ENCODE assay signal across 20 cellular contexts in genomic region chr6:40963019-40963418, GRCh38.
DNase-seq lines count a peak whose midpoint lies in the region; ATAC-seq and TF ChIP-seq lines count a peak whose summit lies in the region.
"Had no signal": no experiment of that assay in that cellular context is flagged by ENCODE, and none has a peak within 500 bp of the region (broad histone marks: within the 10 kb centered on the region; RNA-seq: fewer than 3 reads in every experiment).

No MANE protein-coding gene starts in this region.

- H3K4me2 ChIP-seq in neural progenitor cell: no peak overlapping the region
- H3K4me2 ChIP-seq: PC-9 had no signal

- H4K20me1 ChIP-seq in neural progenitor cell (ENCODE audit: low read depth): no peaks in the 10 kb centered on the region
- H4K20me1 ChIP-seq: BLaER1 had no signal

- CTCF ChIA-PET in HEK293 (lab: Yijun Ruan, JAX): no interaction called here

- H3K9ac ChIP-seq in neural progenitor cell: no peak overlapping the region
- H3K9ac ChIP-seq: BLaER1 had no signal

- H3K27me3 Mint-ChIP-seq in T-helper 2 cell treated with Interferon-gamma antibody and Interleukin-4, amounts not matched to agents 5 μg/mL and 100 μg/mL, for 36 hours (ENCODE audit: low read depth): peaks cover 3% of the 10 kb centered on the region
- no peaks in the 10 kb centered on the region for H3K27me3 Mint-ChIP-seq in activated T-helper 17 cell treated with anti-CD3 and anti-CD28 coated beads, Interleukin-2, amount 50 U/mL, for 72 hours
- no peaks in the 10 kb centered on the region for H3K27me3 Mint-ChIP-seq in neural progenitor cell (ENCODE audit: insufficient read depth, low read depth)
- H3K27me3 Mint-ChIP-seq: IgD-negative memory B cell had no signal

- H3K27ac Mint-ChIP-seq in T-helper 2 cell treated with Interferon-gamma antibody and Interleukin-4, amounts not matched to agents 5 μg/mL and 100 μg/mL, for 36 hours: peak overlapping the region; percentile 11
- H3K27ac Mint-ChIP-seq in activated T-helper 17 cell treated with anti-CD3 and anti-CD28 coated beads, Interleukin-2, amount 50 U/mL, for 72 hours: peak overlapping the region; percentile 87
- peak overlapping the region; percentile 18 for H3K27ac Mint-ChIP-seq in neural progenitor cell
- H3K27ac Mint-ChIP-seq: CD8-positive, alpha-beta T cell; IgD-negative memory B cell had no signal

- no peaks in the 10 kb centered on the region for H3K36me3 Mint-ChIP-seq in T-helper 2 cell treated with Interferon-gamma antibody and Interleukin-4, amounts not matched to agents 5 μg/mL and 100 μg/mL, for 36 hours (ENCODE audit: low read depth)
- H3K36me3 Mint-ChIP-seq in activated T-helper 17 cell treated with anti-CD3 and anti-CD28 coated beads, Interleukin-2, amount 50 U/mL, for 72 hours (ENCODE audit: low read depth): no peaks in the 10 kb centered on the region
- H3K36me3 Mint-ChIP-seq in neural progenitor cell: no peaks in the 10 kb centered on the region
- H3K36me3 Mint-ChIP-seq: CD8-positive, alpha-beta T cell; IgD-negative memory B cell had no signal

- peak; percentile 10 for ATAC-seq in activated T-helper 17 cell treated with anti-CD3 and anti-CD28 coated beads, Interleukin-2, amount 50 U/mL, for 72 hours (replicated peaks)
- ATAC-seq in GM18868 (IDR thresholded peaks at IDR 0.05; ENCODE audit: unreplicated experiment): no peak
- ATAC-seq in HG03442 (IDR thresholded peaks at IDR 0.05; ENCODE audit: unreplicated experiment): no peak
- ATAC-seq: CD8-positive, alpha-beta T cell had no signal

- H3K36me3 ChIP-seq in HEK293 (ENCODE audit: control insufficient read depth in 2 of 2, insufficient read depth in 1 of 2, low read length in 2 of 2) (no peaks in the 10 kb centered on the region), neural progenitor cell (no peaks in the 10 kb centered on the region)
- H3K36me3 ChIP-seq: BLaER1 had no signal

- H3K4me3 Mint-ChIP-seq in T-helper 2 cell treated with Interferon-gamma antibody and Interleukin-4, amounts not matched to agents 5 μg/mL and 100 μg/mL, for 36 hours: no peak overlapping the region
- no peak overlapping the region for H3K4me3 Mint-ChIP-seq in activated T-helper 17 cell treated with anti-CD3 and anti-CD28 coated beads, Interleukin-2, amount 50 U/mL, for 72 hours
- no peak overlapping the region for H3K4me3 Mint-ChIP-seq in neural progenitor cell
- H3K4me3 Mint-ChIP-seq: CD8-positive, alpha-beta T cell; H9; IgD-negative memory B cell had no signal

- no peaks in the 10 kb centered on the region for H3K9me3 ChIP-seq in HEK293 (ENCODE audit: control insufficient read depth, insufficient read depth, low read depth, low read length)
- H3K9me3 ChIP-seq in neural progenitor cell (ENCODE audit: low read depth): no peaks in the 10 kb centered on the region
- H3K9me3 ChIP-seq: BLaER1 had no signal

- H3K9me3 Mint-ChIP-seq in T-helper 2 cell treated with Interferon-gamma antibody and Interleukin-4, amounts not matched to agents 5 μg/mL and 100 μg/mL, for 36 hours: no peaks in the 10 kb centered on the region
- no peaks in the 10 kb centered on the region for H3K9me3 Mint-ChIP-seq in activated T-helper 17 cell treated with anti-CD3 and anti-CD28 coated beads, Interleukin-2, amount 50 U/mL, for 72 hours
- H3K9me3 Mint-ChIP-seq in neural progenitor cell: no peaks in the 10 kb centered on the region
- H3K9me3 Mint-ChIP-seq: CD8-positive, alpha-beta T cell; H9 had no signal

- H3K4me1 ChIP-seq in HEK293 (ENCODE audit: control insufficient read depth, insufficient read depth, low read length): peaks cover 5% of the 10 kb centered on the region; the same call in 1 of the 2 replicates
- no peaks in the 10 kb centered on the region for H3K4me1 ChIP-seq in neural progenitor cell

- no peaks in the 10 kb centered on the region for H3K27me3 ChIP-seq in neural progenitor cell
- H3K27me3 ChIP-seq: BLaER1 had no signal

- TF ChIP-seq CTCF in HEK293 (tag by site-specific recombination; IDR thresholded peaks at IDR 0.05): no peak
- TF ChIP-seq CTCF in neural progenitor cell (IDR thresholded peaks at IDR 0.05): no peak

- H3K79me2 ChIP-seq in neural progenitor cell (ENCODE audit: low read depth): no peaks in the 10 kb centered on the region

- no peak overlapping the region for H3K27ac ChIP-seq in HEK293 (ENCODE audit: extremely low read depth, low read depth, low read length)
- no peak overlapping the region for H3K27ac ChIP-seq in neural progenitor cell
- H3K27ac ChIP-seq: BLaER1, HL-60 had no signal

- no peak overlapping the region for H3K4me3 ChIP-seq in HEK293 (ENCODE audit: low read depth, low read length)
- H3K4me3 ChIP-seq in neural progenitor cell: no peak overlapping the region
- H3K4me3 ChIP-seq: BLaER1, PC-9 had no signal

- H3F3A ChIP-seq in neural progenitor cell (ENCODE audit: low read depth): no peaks in the 10 kb centered on the region

- DNase-seq in T-helper 2 cell treated with Interferon-gamma antibody and Interleukin-4, amounts not matched to agents 5 μg/mL and 100 μg/mL, for 36 hours (ENCODE audit: low spot score): no peak
- DNase-seq in T-helper 2 cell (no peak), neural progenitor cell (ENCODE audit: low spot score) (no peak), DMS 273 (lab: John Stamatoyannopoulos, UW; ENCODE audit: unreplicated experiment) (no peak)
- DNase-seq: CD8-positive, alpha-beta T cell; H9; Kasumi-1; NCI-H1092 treated with DMSO at 0.1 percent for 48 hours; NCI-H146; NCI-H2081; NCI-H2171 treated with DMSO at 0.1 percent for 48 hours; NCI-H774 had no signal

- POLR2A ChIA-PET in HEK293 (lab: Yijun Ruan, JAX): no interaction called here

- no peak overlapping the region for H2AFZ ChIP-seq in neural progenitor cell (replicated peaks)
- H2AFZ ChIP-seq: PC-9 had no signal

- peaks cover 8% of the 10 kb centered on the region for H3K4me1 Mint-ChIP-seq in T-helper 2 cell treated with Interferon-gamma antibody and Interleukin-4, amounts not matched to agents 5 μg/mL and 100 μg/mL, for 36 hours (ENCODE audit: low read depth)
- H3K4me1 Mint-ChIP-seq in activated T-helper 17 cell treated with anti-CD3 and anti-CD28 coated beads, Interleukin-2, amount 50 U/mL, for 72 hours: peaks cover 8% of the 10 kb centered on the region
- peaks cover 8% of the 10 kb centered on the region for H3K4me1 Mint-ChIP-seq in neural progenitor cell
- H3K4me1 Mint-ChIP-seq: IgD-negative memory B cell had no signal

TF ChIP-seq in HEK293, 187 proteins besides CTCF, POLR2A, EP300 and RAD21:
- TF ChIP-seq ZNF266 (tag by site-specific recombination; IDR thresholded peaks at IDR 0.05; ENCODE audit: low read depth): peak; percentile 75; the same call in 1 of the 2 replicates
- TF ChIP-seq ZBTB21 (tag by site-specific recombination; IDR thresholded peaks at IDR 0.05): 0 out of 2 replicates have a peak, but pooled peaks have one; percentile 18
- TF ChIP-seq ZNF211 (tag by site-specific recombination; IDR thresholded peaks at IDR 0.05; ENCODE audit: low read depth): no peak
- no peak for TF ChIP-seq ZNF776 (tag by site-specific recombination; IDR thresholded peaks at IDR 0.05; ENCODE audit: borderline replicate concordance)
- TF ChIP-seq, protein P1, sequence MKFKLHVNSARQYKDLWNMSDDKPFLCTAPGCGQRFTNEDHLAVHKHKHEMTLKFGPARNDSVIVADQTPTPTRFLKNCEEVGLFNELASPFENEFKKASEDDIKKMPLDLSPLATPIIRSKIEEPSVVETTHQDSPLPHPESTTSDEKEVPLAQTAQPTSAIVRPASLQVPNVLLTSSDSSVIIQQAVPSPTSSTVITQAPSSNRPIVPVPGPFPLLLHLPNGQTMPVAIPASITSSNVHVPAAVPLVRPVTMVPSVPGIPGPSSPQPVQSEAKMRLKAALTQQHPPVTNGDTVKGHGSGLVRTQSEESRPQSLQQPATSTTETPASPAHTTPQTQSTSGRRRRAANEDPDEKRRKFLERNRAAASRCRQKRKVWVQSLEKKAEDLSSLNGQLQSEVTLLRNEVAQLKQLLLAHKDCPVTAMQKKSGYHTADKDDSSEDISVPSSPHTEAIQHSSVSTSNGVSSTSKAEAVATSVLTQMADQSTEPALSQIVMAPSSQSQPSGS (tag by site-specific recombination; IDR thresholded peaks at IDR 0.05; ENCODE audit: low read depth): 0 out of 2 replicates have a peak, but pooled peaks have one; percentile 31
- peak; percentile 41; the same call in 1 of the 2 replicates for TF ChIP-seq PRDM10 (tag by site-specific recombination; IDR thresholded peaks at IDR 0.05)
- peak; percentile 46 for TF ChIP-seq ZNF629 (tag by site-specific recombination; IDR thresholded peaks at IDR 0.05)
TF ChIP-seq in HEK293: peak in this region for 5.

Comparison
In these comparisons a context has a peak if more than half of its experiments do, and no peak if none do; other contexts are left out.
1. H3K27ac Mint-ChIP-seq: peak in every context shown above with its lines; median percentile 87 in activated T-helper 17 cell treated with anti-CD3 and anti-CD28 coated beads, Interleukin-2, amount 50 U/mL, for 72 hours; 18 in neural progenitor cell; 11 in T-helper 2 cell treated with Interferon-gamma antibody and Interleukin-4, amounts not matched to agents 5 μg/mL and 100 μg/mL, for 36 hours.